Comparison of ENCODE assay signal across 9 cellular contexts in genomic region chr11:66643745-66644437, GRCh38. TPM values are rescaled to one million over a fixed set of nuclear protein-coding genes. Genes with fewer than 3 reads are reported as not detected.
DNase-seq lines count a peak whose midpoint lies in the region; ATAC-seq and TF ChIP-seq lines count a peak whose summit lies in the region.
"Had no signal": no experiment of that assay in that cellular context is flagged by ENCODE, and none has a peak within 500 bp of the region (broad histone marks: within the 10 kb centered on the region; RNA-seq: fewer than 3 reads in every experiment).

No MANE protein-coding gene starts in this region.

- no peak overlapping the region for H3K27ac ChIP-seq in CD8-positive, alpha-beta T cell (ENCODE audit: low read depth, low read length)
- H3K27ac ChIP-seq in testis = no peak overlapping the region
- H3K27ac ChIP-seq: cardiac muscle cell had no signal

- no peaks in the 10 kb centered on the region for H3K9me3 Mint-ChIP-seq in CD8-positive, alpha-beta T cell
- H3K9me3 Mint-ChIP-seq in memory B cell = no peaks in the 10 kb centered on the region

- intact Hi-C loops in CD8-positive, alpha-beta T cell (cut with DNase I, micrococcal nuclease) = no loop called here
- intact Hi-C loops in testis (cut with DNase I; ENCODE audit: low total_unique reads) = no loop called here

- peaks cover 79% of the 10 kb centered on the region for H3K4me1 ChIP-seq in CD8-positive, alpha-beta T cell (ENCODE audit: insufficient read depth, low read length)
- H3K4me1 ChIP-seq in testis = peaks cover 60% of the 10 kb centered on the region

- POLR2A ChIA-PET in CD8-positive, alpha-beta T cell (lab: Charles Lee) = interaction anchor here (1.8 to 11.7 kb wide), 2 partner anchors 26 to 33 kb away, joined by 10 to 127 read pairs; partner anchors contain the start of genes RBM14 and RBM4B

- H3K4me3 ChIP-seq in CD8-positive, alpha-beta T cell (ENCODE audit: low read depth, low read length) = no peak overlapping the region
- H3K4me3 ChIP-seq in testis = no peak overlapping the region

- H3K36me3 Mint-ChIP-seq in CD8-positive, alpha-beta T cell = peaks cover 94% of the 10 kb centered on the region
- H3K36me3 Mint-ChIP-seq in T-helper 17 cell (ENCODE audit: low read depth) (peaks cover 29% of the 10 kb centered on the region), memory B cell (peaks cover 50% of the 10 kb centered on the region)

- H3K27ac Mint-ChIP-seq in CD8-positive, alpha-beta T cell = no peak overlapping the region
- H3K27ac Mint-ChIP-seq in T-helper 17 cell = peak overlapping the region; percentile 98
- H3K27ac Mint-ChIP-seq in memory B cell = peak overlapping the region; percentile 17

- no peak for TF ChIP-seq CTCF in CD8-positive, alpha-beta T cell (IDR thresholded peaks at IDR 0.05)
- no peak for TF ChIP-seq CTCF in testis (IDR thresholded peaks at IDR 0.05)

- H3K27me3 Mint-ChIP-seq in CD8-positive, alpha-beta T cell (ENCODE audit: low read depth) = no peaks in the 10 kb centered on the region
- no peaks in the 10 kb centered on the region for H3K27me3 Mint-ChIP-seq in T-helper 17 cell
- H3K27me3 Mint-ChIP-seq in memory B cell = no peaks in the 10 kb centered on the region

- no peak for TF ChIP-seq POLR2A in testis (IDR thresholded peaks at IDR 0.05)

- CTCF ChIA-PET in CD8-positive, alpha-beta T cell (lab: Charles Lee) = interaction anchor here (5.3 kb wide), 1 partner anchor 34 kb away, joined by 32 read pairs; the partner anchor contains the start of gene RBM4B

- peak overlapping the region; percentile 98 for H3K4me3 Mint-ChIP-seq in CD8-positive, alpha-beta T cell
- H3K4me3 Mint-ChIP-seq in T-helper 17 cell (peak overlapping the region; percentile 89), memory B cell (no peak overlapping the region)

- peaks cover 74% of the 10 kb centered on the region for H3K36me3 ChIP-seq in CD8-positive, alpha-beta T cell (ENCODE audit: insufficient read depth, low read length)
- H3K36me3 ChIP-seq in testis (ENCODE audit: low read depth, missing control alignments) = no peaks in the 10 kb centered on the region

- no peaks in the 10 kb centered on the region for H3K9me3 ChIP-seq in CD8-positive, alpha-beta T cell (ENCODE audit: low read length)
- no peaks in the 10 kb centered on the region for H3K9me3 ChIP-seq in T-helper 17 cell (ENCODE audit: control insufficient read depth, low read length, poor library complexity, severe bottlenecking)
- no peaks in the 10 kb centered on the region for H3K9me3 ChIP-seq in testis

- WGBS in testis, 2 donors = 76 to 83% methylated on average over 8 to 24 of the region's 24 CpGs

- no peaks in the 10 kb centered on the region for H3K27me3 ChIP-seq in CD8-positive, alpha-beta T cell (ENCODE audit: insufficient read depth, low read length)
- H3K27me3 ChIP-seq in testis = no peaks in the 10 kb centered on the region
- H3K27me3 ChIP-seq: cardiac muscle cell had no signal

- DNase-seq in CD8-positive, alpha-beta T cell = no peak
- no peak for DNase-seq in T-helper 17 cell
- DNase-seq in memory B cell (ENCODE audit: low spot score in 2 of 2) = no peak
- DNase-seq in testis = no peak
- no peak for DNase-seq in NCI-H510A treated with DMSO at 0.1 percent for 48 hours (lab: John Stamatoyannopoulos, UW)
- DNase-seq: H7, NCI-H2081 had no signal

- peaks cover 89% of the 10 kb centered on the region for H3K4me1 Mint-ChIP-seq in CD8-positive, alpha-beta T cell (ENCODE audit: low read depth)
- peaks cover 76% of the 10 kb centered on the region for H3K4me1 Mint-ChIP-seq in T-helper 17 cell
- peaks cover 63% of the 10 kb centered on the region for H3K4me1 Mint-ChIP-seq in memory B cell

- ATAC-seq in CD8-positive, alpha-beta T cell = no peak
- ATAC-seq in T-helper 17 cell = no peak
- ATAC-seq in memory B cell (ENCODE audit: low read depth) = no peak
- no peak for ATAC-seq in GM18870 (IDR thresholded peaks at IDR 0.05; ENCODE audit: unreplicated experiment)

RNA-seq across cellular contexts. Expression of gene RBM4, which starts 5.4 kb away (rescaled TPM):
- 100 to 1,000 TPM; 183 to 191 TPM for total RNA-seq in CD8-positive, alpha-beta T cell
- total RNA-seq in T-helper 17 cell = 100 to 1,000 TPM; 205 to 261 TPM
- total RNA-seq in testis = 100 to 1,000 TPM in 1 of 2 donors, 10 to 100 TPM in 1; 95.2 to 123 TPM
- 137 TPM for polyA plus RNA-seq in testis (ENCODE audit: insufficient read depth, low read depth, low replicate concordance)

RNA-seq across cellular contexts. Expression of gene RBM14, which starts 27.5 kb away (rescaled TPM):
- total RNA-seq in CD8-positive, alpha-beta T cell = 100 to 1,000 TPM; 198 to 213 TPM
- total RNA-seq in T-helper 17 cell = 100 to 1,000 TPM; 286 to 398 TPM
- total RNA-seq in testis = 100 to 1,000 TPM; 146 to 149 TPM
- 85.2 TPM for polyA plus RNA-seq in testis (ENCODE audit: insufficient read depth, low read depth, low replicate concordance)

RNA-seq across cellular contexts. Expression of gene RBM4B, which starts 33.8 kb away (rescaled TPM):
- 1 to 10 TPM; 5.4 to 5.6 TPM for total RNA-seq in CD8-positive, alpha-beta T cell
- total RNA-seq in T-helper 17 cell (1 to 10 TPM; 7.3 to 9.9 TPM), testis (10 to 100 TPM; 35.0 to 35.7 TPM)
- 35.2 TPM for polyA plus RNA-seq in testis (ENCODE audit: insufficient read depth, low read depth, low replicate concordance)

RNA-seq across cellular contexts. Expression of gene CCS, which starts 50.9 kb away (rescaled TPM):
- total RNA-seq in CD8-positive, alpha-beta T cell = 10 to 100 TPM; 30.0 to 32.3 TPM
- total RNA-seq in T-helper 17 cell = 10 to 100 TPM; 23.1 to 23.4 TPM
- 10 to 100 TPM; 70.7 to 83.2 TPM for total RNA-seq in testis
- 67.5 TPM for polyA plus RNA-seq in testis (ENCODE audit: insufficient read depth, low read depth, low replicate concordance)

RNA-seq across cellular contexts. Expression of gene CCDC87, which starts 51.0 kb away (rescaled TPM):
- under 1 TPM; 0.53 to 0.65 TPM for total RNA-seq in CD8-positive, alpha-beta T cell
- 1 to 10 TPM in 1 of 2 donors, under 1 TPM in 1; 0.63 to 2.3 TPM for total RNA-seq in T-helper 17 cell
- 10 to 100 TPM; 14.4 to 26.3 TPM for total RNA-seq in testis
- polyA plus RNA-seq in testis (ENCODE audit: insufficient read depth, low read depth, low replicate concordance) = 37.2 TPM
